Comparison of ENCODE assay signal across 23 cellular contexts in genomic region chr22:48605856-48606255, GRCh38.
DNase-seq lines count a peak whose midpoint lies in the region; ATAC-seq and TF ChIP-seq lines count a peak whose summit lies in the region.
"Had no signal": no experiment of that assay in that cellular context is flagged by ENCODE, and none has a peak within 500 bp of the region (broad histone marks: within the 10 kb centered on the region; RNA-seq: fewer than 3 reads in every experiment).

No MANE protein-coding gene starts in this region.

- H3K36me3 Mint-ChIP-seq in natural killer cell: no peaks in the 10 kb centered on the region
- H3K36me3 Mint-ChIP-seq: IgD-negative memory B cell had no signal

- no peak overlapping the region for H3K27ac Mint-ChIP-seq in natural killer cell
- H3K27ac Mint-ChIP-seq: activated CD4-positive, alpha-beta T cell treated with anti-CD3 and anti-CD28 coated beads, Interleukin-2, amount 10 ng/mL, durations not matched to agents 7 days and 5 days; CD8-positive, alpha-beta memory T cell; IgD-negative memory B cell; T-helper 17 cell had no signal

- H3K4me1 Mint-ChIP-seq in natural killer cell: no peaks in the 10 kb centered on the region
- H3K4me1 Mint-ChIP-seq: activated CD4-positive, alpha-beta T cell treated with anti-CD3 and anti-CD28 coated beads, Interleukin-2, amount 10 ng/mL, durations not matched to agents 7 days and 5 days; CD8-positive, alpha-beta memory T cell; IgD-negative memory B cell; T-helper 17 cell had no signal

- TF ChIP-seq CTCF in natural killer cell (IDR thresholded peaks at IDR 0.05): no peak

- no peak overlapping the region for H3K4me3 Mint-ChIP-seq in natural killer cell
- H3K4me3 Mint-ChIP-seq: activated CD4-positive, alpha-beta T cell treated with anti-CD3 and anti-CD28 coated beads, Interleukin-2, amount 10 ng/mL, durations not matched to agents 7 days and 5 days; CD8-positive, alpha-beta memory T cell; IgD-negative memory B cell; T-helper 17 cell had no signal

- DNase-seq in AG20443 (ENCODE audit: low spot score): peak; percentile 42
- DNase-seq in DMS79 treated with DMSO at 0.1 percent for 48 hours (lab: John Stamatoyannopoulos, UW): peak; percentile 25
- DNase-seq in NCI-H69 (lab: John Stamatoyannopoulos, UW): peak; percentile 37
- DNase-seq in iris pigment epithelial cell (ENCODE audit: low read depth): peak; percentile 6
- DNase-seq in natural killer cell: no peak
- no peak for DNase-seq in activated T-cell treated with anti-CD3 and anti-CD28 coated beads, Interleukin-2, amount 50 U/mL, for 48 hours
- no peak for DNase-seq in inferior parietal cortex (ENCODE audit: extremely low spot score)
- DNase-seq in NCI-H128 (lab: John Stamatoyannopoulos, UW; ENCODE audit: unreplicated experiment): no peak
- DNase-seq: activated CD4-positive, alpha-beta T cell treated with anti-CD3 and anti-CD28 coated beads, Interleukin-2, amount 10 ng/mL, durations not matched to agents 7 days and 5 days; activated CD8-positive, alpha-beta memory T cell treated with anti-CD3 and anti-CD28 coated beads, Interleukin-2, amount 50 U/mL, for 4 hours; activated gamma-delta T cell treated with Interleukin-2 at 50 U/mL for 16 hours; AML-193; CD8-positive, alpha-beta memory T cell; effector CD8-positive, alpha-beta T cell; NCI-H2081 treated with DMSO at 0.1 percent for 48 hours; occipital lobe; PC-9; retina; stimulated activated CD8-positive, alpha-beta memory T cell treated with anti-CD3 and anti-CD28 coated beads, Interleukin-4, amount 100 ng/mL, for 48 hours; T-helper 17 cell; upper lobe of left lung had no signal

- intact Hi-C loops in natural killer cell (cut with micrococcal nuclease): no loop called here

- H3K9me3 Mint-ChIP-seq in natural killer cell: peaks cover 6 to 7% of the 10 kb centered on the region in 2 donors

- no peaks in the 10 kb centered on the region for H3K27me3 Mint-ChIP-seq in natural killer cell (ENCODE audit: low read depth in 2 of 2)
- H3K27me3 Mint-ChIP-seq: activated CD4-positive, alpha-beta T cell treated with anti-CD3 and anti-CD28 coated beads, Interleukin-2, amount 10 ng/mL, durations not matched to agents 7 days and 5 days; IgD-negative memory B cell; T-helper 17 cell had no signal

- no peak for ATAC-seq in natural killer cell
- ATAC-seq: esophagus mucosa, T-helper 17 cell had no signal

Comparison
In these comparisons a context has a peak if more than half of its experiments do, and no peak if none do; other contexts are left out.
1. DNase-seq: peak in AG20443 (single experiment), DMS79 treated with DMSO at 0.1 percent for 48 hours (single experiment), NCI-H69 (single experiment) and iris pigment epithelial cell (single experiment); none in natural killer cell (single experiment), activated T-cell treated with anti-CD3 and anti-CD28 coated beads, Interleukin-2, amount 50 U/mL, for 48 hours (0 of 2), inferior parietal cortex (single experiment) and NCI-H128 (single experiment).